8 cellular contexts compared by ENCODE assay signal in genomic region chr9:88077071-88077617, GRCh38.
DNase-seq lines count a peak whose midpoint lies in the region; ATAC-seq, FAIRE-seq and TF ChIP-seq lines count a peak whose summit lies in the region.

No MANE protein-coding gene starts in this region.

- peak overlapping the region; percentile 74 to 77; a peak in 4 of 5 replicates for H3K4me3 Mint-ChIP-seq in H9
- H3K4me3 Mint-ChIP-seq in activated T-helper 17 cell treated with anti-CD3 and anti-CD28 coated beads, Interleukin-2, amount 50 U/mL, for 72 hours: peak overlapping the region; percentile 74

- H3K9me3 ChIP-seq in H9 (ENCODE audit: control insufficient read depth, low read depth, low read length): no peaks in the 10 kb centered on the region
- H3K9me3 ChIP-seq in right cardiac atrium (ENCODE audit: control insufficient read depth, low read length): no peaks in the 10 kb centered on the region
- no peaks in the 10 kb centered on the region for H3K9me3 ChIP-seq in small intestine (ENCODE audit: control insufficient read depth, low read depth)

- H3T11ph ChIP-seq in H9 (ENCODE audit: low read length): no peak overlapping the region

- H3K4me1 ChIP-seq in H9 (ENCODE audit: insufficient read depth, low read length) (no peaks in the 10 kb centered on the region; the same call in 1 of the 2 replicates), right cardiac atrium (ENCODE audit: control insufficient read depth, insufficient read depth, low read length) (no peaks in the 10 kb centered on the region), small intestine (ENCODE audit: control insufficient read depth in 2 of 2, insufficient read depth in 1 of 2, low read depth in 1 of 2, low read length in 1 of 2) (no peaks in the 10 kb centered on the region)

- no peak overlapping the region for H2AK5ac ChIP-seq in H9 (ENCODE audit: insufficient read length, low read length)

- H3K4me2 ChIP-seq in H9 (ENCODE audit: insufficient read depth, insufficient read length, low read length): peak overlapping the region; percentile 52

- no peak overlapping the region for H3K9ac ChIP-seq in H9 (ENCODE audit: extremely low read depth, insufficient read length, low read length)

- no peak overlapping the region for H3K23ac ChIP-seq in H9 (ENCODE audit: insufficient read length, low read depth, low read length)

- no peaks in the 10 kb centered on the region for H3K79me2 ChIP-seq in H9 (ENCODE audit: insufficient read depth, low read length)

- H3K27ac ChIP-seq in H9 (ENCODE audit: insufficient read length, low read depth, low read length) (no peak overlapping the region), right cardiac atrium (ENCODE audit: low read length) (peak overlapping the region; percentile 1), small intestine (ENCODE audit: low read depth in 1 of 2, low read length in 1 of 2) (peak overlapping the region; percentile 6 to 82)

- H3K4me3 ChIP-seq in right cardiac atrium (ENCODE audit: low read length) (no peak overlapping the region), small intestine (ENCODE audit: low read depth in 1 of 2, low read length in 2 of 2) (peak overlapping the region in 1 of 2 donors; percentile 71)

- H2AFZ ChIP-seq in H9 (ENCODE audit: low read length): peak overlapping the region; percentile 16

- H4K8ac ChIP-seq in H9 (replicated peaks; ENCODE audit: insufficient read length, low read depth, low read length): no peak overlapping the region

- no peak overlapping the region for H2BK120ac ChIP-seq in H9 (ENCODE audit: low read depth, low read length, poor library complexity, severe bottlenecking)

- intact Hi-C loops in right cardiac atrium (cut with DNase I): no loop called here

- no peak overlapping the region for H4K5ac ChIP-seq in H9 (ENCODE audit: insufficient read length, low read depth, low read length)

- peaks cover 30 to 35% of the 10 kb centered on the region in 2 experiments for H3K4me1 Mint-ChIP-seq in H9
- peaks cover 8% of the 10 kb centered on the region for H3K4me1 Mint-ChIP-seq in activated T-helper 17 cell treated with anti-CD3 and anti-CD28 coated beads, Interleukin-2, amount 50 U/mL, for 72 hours

- H3K4ac ChIP-seq in H9 (ENCODE audit: low read depth, low read length): no peak overlapping the region

- H2BK5ac ChIP-seq in H9 (ENCODE audit: insufficient read length, low read length): no peak overlapping the region

- H3K56ac ChIP-seq in H9 (ENCODE audit: insufficient read length, low read depth, low read length): no peak overlapping the region

- H3K27me3 ChIP-seq in H9 (ENCODE audit: insufficient read depth, low read length): peaks cover 3% of the 10 kb centered on the region; the same call in 1 of the 2 replicates
- H3K27me3 ChIP-seq in right cardiac atrium (ENCODE audit: control insufficient read depth, insufficient read depth): no peaks in the 10 kb centered on the region
- peaks cover 0 to 4% of the 10 kb centered on the region in 2 donors for H3K27me3 ChIP-seq in small intestine (ENCODE audit: control insufficient read depth in 2 of 2, insufficient read depth in 2 of 2, low read length in 2 of 2)

- H4K91ac ChIP-seq in H9 (ENCODE audit: insufficient read length, low read depth, low read length): no peak overlapping the region

- H2BK20ac ChIP-seq in H9 (ENCODE audit: low read depth, low read length, poor library complexity, severe bottlenecking): no peak overlapping the region

- H3K36me3 ChIP-seq in small intestine (ENCODE audit: control insufficient read depth in 2 of 2, insufficient read depth in 2 of 2, low read length in 2 of 2): no peaks in the 10 kb centered on the region

- no peaks in the 10 kb centered on the region for H3K79me1 ChIP-seq in H9 (ENCODE audit: insufficient read depth, low read depth, low read length, poor library complexity, severe bottlenecking)

- H4K20me1 ChIP-seq in H9 (ENCODE audit: control insufficient read depth, insufficient read depth, insufficient read length): no peaks in the 10 kb centered on the region

- no peak for FAIRE-seq in small intestine (lab: Jason Lieb, UNC)

- H2BK15ac ChIP-seq in H9 (ENCODE audit: low read depth, low read length): no peak overlapping the region; the same call in 1 of the 2 replicates

- DNase-seq in H9: no peak
- DNase-seq in right cardiac atrium: no peak
- DNase-seq in small intestine: no peak
- no peak for DNase-seq in activated effector memory CD4-positive, alpha-beta T cell treated with anti-CD3 and anti-CD28 coated beads, Interleukin-2, amount 50 U/mL, for 16 hours
- no peak for DNase-seq in kidney tubule cell (ENCODE audit: low spot score)
- DNase-seq in GM03348 (ENCODE audit: low spot score): no peak

- H3K9me3 Mint-ChIP-seq in H9: peaks cover 0 to 13% of the 10 kb centered on the region in 2 experiments; a peak in 3 of 5 replicates
- H3K9me3 Mint-ChIP-seq in activated T-helper 17 cell treated with anti-CD3 and anti-CD28 coated beads, Interleukin-2, amount 50 U/mL, for 72 hours: no peaks in the 10 kb centered on the region

- H3K27ac Mint-ChIP-seq in H9: peak overlapping the region in 1 of 3 experiments; percentile 76; a peak in 1 of 7 replicates
- no peak overlapping the region for H3K27ac Mint-ChIP-seq in activated T-helper 17 cell treated with anti-CD3 and anti-CD28 coated beads, Interleukin-2, amount 50 U/mL, for 72 hours

- H3K27me3 Mint-ChIP-seq in H9 (ENCODE audit: low read depth): peaks cover 45% of the 10 kb centered on the region
- H3K27me3 Mint-ChIP-seq in activated T-helper 17 cell treated with anti-CD3 and anti-CD28 coated beads, Interleukin-2, amount 50 U/mL, for 72 hours: peaks cover 34% of the 10 kb centered on the region

- WGBS in H9 (ENCODE audit: extremely low coverage, insufficient read length, low lambda C conversion rate): no CpG with 5 or more reads among the region's 20 CpGs
- WGBS in right cardiac atrium: 42% methylated on average over 20 of the region's 20 CpGs
- WGBS in small intestine, 3 donors: 25 to 40% (median 36%) methylated on average over 20 of the region's 20 CpGs

- H3K23me2 ChIP-seq in H9 (ENCODE audit: insufficient read length, low read depth, low read length, poor library complexity, severe bottlenecking): peaks cover 13% of the 10 kb centered on the region

- no peak for TF ChIP-seq CTCF in H9 (conservative IDR thresholded peaks at IDR 0.05)

- no peak for ATAC-seq in activated T-helper 17 cell treated with anti-CD3 and anti-CD28 coated beads, Interleukin-2, amount 50 U/mL, for 72 hours (replicated peaks)
- no peak for ATAC-seq in right cardiac atrium
- no peak for ATAC-seq in HG03354 (IDR thresholded peaks at IDR 0.05; ENCODE audit: poor library complexity, severe bottlenecking, unreplicated experiment)

- peaks cover 0 to 8% (median 5%) of the 10 kb centered on the region in 3 experiments; a peak in 2 of 7 replicates for H3K36me3 Mint-ChIP-seq in H9 (ENCODE audit: insufficient read depth in 1 of 3, low read depth in 3 of 3)
- no peaks in the 10 kb centered on the region for H3K36me3 Mint-ChIP-seq in activated T-helper 17 cell treated with anti-CD3 and anti-CD28 coated beads, Interleukin-2, amount 50 U/mL, for 72 hours (ENCODE audit: low read depth)

- H3K14ac ChIP-seq in H9 (ENCODE audit: insufficient read depth, low read length): peak overlapping the region; percentile 74; the same call in 1 of the 2 replicates

- H2BK12ac ChIP-seq in H9 (ENCODE audit: insufficient read length, low read depth, low read length): no peak overlapping the region

- H3K18ac ChIP-seq in H9 (ENCODE audit: insufficient read length, low read depth, low read length): peak overlapping the region; percentile 79
